1 cellular context compared by ENCODE assay signal in genomic region chr4:129095811-129096454, GRCh38.
TF ChIP-seq lines count a peak whose summit lies in the region.

C4orf33 (plus strand) TSS chr4:129096152; CDS start chr4:129102611, 6,459 bp downstream.

TF ChIP-seq in K562, 482 proteins besides CTCF, POLR2A, EP300 and RAD21 (continued from another document and continues in another):
- TF ChIP-seq ARID3A (IDR thresholded peaks at IDR 0.05; ENCODE audit: borderline replicate concordance, low read depth, low read length) (no peak), MCM3 (IDR thresholded peaks at IDR 0.05) (no peak), ZEB2 (IDR thresholded peaks at IDR 0.05) (no peak), ARID2 (IDR thresholded peaks at IDR 0.05) (no peak), ETV5 (CRISPR knock-in tag; IDR thresholded peaks at IDR 0.05; ENCODE audit: low read depth) (no peak), ZNF197 (CRISPR knock-in tag; IDR thresholded peaks at IDR 0.05; ENCODE audit: low read depth) (no peak), COPS2 (conservative IDR thresholded peaks at IDR 0.05) (no peak), RFX1 (IDR thresholded peaks at IDR 0.05) (no peak), ZSCAN29 (IDR thresholded peaks at IDR 0.05) (no peak), ZBTB11 (CRISPR knock-in tag; IDR thresholded peaks at IDR 0.05) (no peak), ZNF79 (CRISPR knock-in tag; IDR thresholded peaks at IDR 0.05; ENCODE audit: low read depth) (no peak), IRF9 (tag; IDR thresholded peaks at IDR 0.05) (no peak), NR2F6 (CRISPR knock-in tag; IDR thresholded peaks at IDR 0.05) (no peak), TEAD1 (CRISPR knock-in tag; IDR thresholded peaks at IDR 0.05) (no peak), GABPA (tag; conservative IDR thresholded peaks at IDR 0.05; ENCODE audit: low read depth) (0 out of 2 replicates have a peak, but pooled peaks have one; percentile 0), RUNX1 (IDR thresholded peaks at IDR 0.05; ENCODE audit: low read depth) (no peak), MXI1 (IDR thresholded peaks at IDR 0.05; ENCODE audit: low read depth, low read length) (no peak), ZBTB17 (CRISPR knock-in tag; IDR thresholded peaks at IDR 0.05) (no peak), ZNF830 (CRISPR knock-in tag; IDR thresholded peaks at IDR 0.05) (no peak), THAP12 (CRISPR knock-in tag; IDR thresholded peaks at IDR 0.05) (no peak), STAT5B (CRISPR knock-in tag; IDR thresholded peaks at IDR 0.05) (no peak), MAZ (CRISPR knock-in tag; conservative IDR thresholded peaks at IDR 0.05 in 1 of 2, IDR thresholded peaks at IDR 0.05 in 1 of 2) (0 out of 4 replicates have a peak, but pooled peaks of 1 of the 2 experiments have one; percentile 37), CHCHD3 (CRISPR knock-in tag; IDR thresholded peaks at IDR 0.05) (no peak), CBX1 (IDR thresholded peaks at IDR 0.05; ENCODE audit: low read depth) (no peak), FUS (optimal IDR thresholded peaks at IDR 0.05; ENCODE audit: low read depth, low read length) (no peak), ZNF133 (CRISPR knock-in tag; IDR thresholded peaks at IDR 0.05) (no peak), PKNOX1 (IDR thresholded peaks at IDR 0.05) (no peak), DIDO1 (tag; IDR thresholded peaks at IDR 0.05; ENCODE audit: low read depth) (no peak), ZFPM2 (CRISPR knock-in tag; IDR thresholded peaks at IDR 0.05) (no peak), NFE2 (IDR thresholded peaks at IDR 0.05; ENCODE audit: low read depth) (no peak), ZNF263 (CRISPR knock-in tag; IDR thresholded peaks at IDR 0.05; ENCODE audit: borderline replicate concordance) (no peak), JUN (IDR thresholded peaks at IDR 0.05; ENCODE audit: borderline replicate concordance, low read depth, low read length) (no peak), JUN (CRISPR knock-in tag; IDR thresholded peaks at IDR 0.05; ENCODE audit: borderline replicate concordance) (no peak), ZKSCAN8 (CRISPR knock-in tag; IDR thresholded peaks at IDR 0.05) (no peak), REST (CRISPR knock-in tag; IDR thresholded peaks at IDR 0.05; ENCODE audit: low read depth) (no peak), ZNF551 (CRISPR knock-in tag; IDR thresholded peaks at IDR 0.05) (no peak), ZNF512 (tag; IDR thresholded peaks at IDR 0.05) (no peak), NELFE (IDR thresholded peaks at IDR 0.05; ENCODE audit: insufficient read depth, insufficient read length) (no peak), THRA (IDR thresholded peaks at IDR 0.05) (no peak), SNAPC5 (CRISPR knock-in tag; IDR thresholded peaks at IDR 0.05) (no peak), MAX (CRISPR knock-in tag; IDR thresholded peaks at IDR 0.05) (no peak), CLOCK (CRISPR knock-in tag; IDR thresholded peaks at IDR 0.05; ENCODE audit: borderline replicate concordance) (no peak), MTA2 (IDR thresholded peaks at IDR 0.05; ENCODE audit: low read depth) (no peak), ZBTB43 (CRISPR knock-in tag; IDR thresholded peaks at IDR 0.05) (no peak), POLR2AphosphoS2 (IDR thresholded peaks at IDR 0.05; ENCODE audit: low read length) (no peak)
